27 cellular contexts compared by ENCODE assay signal in the genomic region with DNA sequence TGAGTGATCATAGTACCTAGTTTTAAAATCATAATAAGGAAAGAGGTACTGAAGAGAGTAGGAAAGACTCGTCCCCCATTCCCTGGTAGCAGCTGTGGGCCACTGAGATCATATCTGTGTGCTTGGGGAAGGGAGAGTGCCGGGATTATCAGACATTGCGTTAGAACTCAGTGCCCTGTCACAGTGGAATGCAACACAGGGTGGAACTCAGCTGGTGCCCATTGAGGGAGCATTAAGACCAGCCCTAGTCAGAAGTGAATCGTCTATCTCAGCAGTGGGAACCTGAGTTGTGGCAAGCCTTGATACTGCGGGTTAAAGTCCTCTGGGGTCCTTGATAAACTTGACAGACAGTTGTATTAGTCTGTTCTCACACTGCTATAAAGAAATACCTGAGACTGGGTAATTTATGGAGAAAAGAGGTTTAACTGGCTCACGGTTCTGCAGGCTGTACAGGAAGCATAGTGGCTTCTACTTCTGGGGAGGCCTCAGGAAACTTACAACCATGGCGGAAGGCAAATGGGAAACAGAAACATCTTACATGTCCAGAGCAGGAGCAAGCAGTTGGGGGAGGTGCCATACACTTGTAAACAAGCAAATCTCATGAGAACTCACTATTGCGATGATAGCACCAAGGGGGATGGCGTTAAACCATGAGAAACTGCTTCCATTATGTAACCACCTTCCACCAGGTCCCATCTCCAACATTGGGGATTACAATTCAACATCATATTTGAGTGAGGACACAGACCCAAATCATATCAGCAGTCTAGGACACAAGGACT.
"Had no signal": no experiment of that assay in that cellular context is flagged by ENCODE, and none has a peak within 500 bp of the region (broad histone marks: within the 10 kb centered on the region; RNA-seq: fewer than 3 reads in every experiment).

No MANE protein-coding gene starts in this region.

- H3K36me3 ChIP-seq: ascending aorta, esophagus muscularis mucosa, lower lobe of right lung, right lobe of liver, thyroid gland, upper lobe of right lung had no signal

- H3K27ac Mint-ChIP-seq: activated CD4-positive, alpha-beta memory T cell treated with anti-CD3 and anti-CD28 coated beads, Interleukin-2, amount 10 ng/mL, durations not matched to agents 7 days and 5 days; activated CD4-positive, alpha-beta T cell treated with anti-CD3 and anti-CD28 coated beads, Interleukin-2, amount 10 ng/mL, durations not matched to agents 7 days and 5 days; activated naive CD4-positive, alpha-beta T cell treated with anti-CD3 and anti-CD28 coated beads, Interleukin-2, amount 10 ng/mL, durations not matched to agents 7 days and 5 days; activated naive CD8-positive, alpha-beta T cell treated with anti-CD3 and anti-CD28 coated beads, Interleukin-2, amount 10 ng/mL, durations not matched to agents 7 days and 5 days; activated T-cell treated with anti-CD3 and anti-CD28 coated beads, Interleukin-2, amount 50 U/mL, for 24 hours; brain; natural killer cell; stimulated activated memory B cell treated with anti-CD40 and anti-IgM and Interleukin-4, amounts not matched to agents 10 μg/mL and 1 μg/mL and 100 μg/mL, for 72 hours; T-helper 1 cell treated with Interleukin-12 subunit alpha and Interleukin-12 subunit beta and Interleukin-4 antibody, amounts not matched to agents 30 μg/mL and 1 μg/mL, for 36 hours had no signal

- H3K27me3 Mint-ChIP-seq: activated CD4-positive, alpha-beta memory T cell treated with anti-CD3 and anti-CD28 coated beads, Interleukin-2, amount 10 ng/mL, durations not matched to agents 7 days and 5 days; activated CD4-positive, alpha-beta T cell treated with anti-CD3 and anti-CD28 coated beads, Interleukin-2, amount 10 ng/mL, durations not matched to agents 7 days and 5 days; activated naive CD4-positive, alpha-beta T cell treated with anti-CD3 and anti-CD28 coated beads, Interleukin-2, amount 10 ng/mL, durations not matched to agents 7 days and 5 days; activated naive CD8-positive, alpha-beta T cell treated with anti-CD3 and anti-CD28 coated beads, Interleukin-2, amount 10 ng/mL, durations not matched to agents 7 days and 5 days; activated T-cell treated with anti-CD3 and anti-CD28 coated beads, Interleukin-2, amount 50 U/mL, for 24 hours; brain; stimulated activated memory B cell treated with anti-CD40 and anti-IgM and Interleukin-4, amounts not matched to agents 10 μg/mL and 1 μg/mL and 100 μg/mL, for 72 hours; stimulated activated naive CD8-positive, alpha-beta T cell treated with anti-CD3 and anti-CD28 coated beads, Interleukin-15, amount 100 ng/mL, for 72 hours had no signal

- H3K4me3 ChIP-seq: ascending aorta, esophagus muscularis mucosa, lower lobe of right lung, right lobe of liver, skin epidermis, thyroid gland, upper lobe of right lung had no signal

- H3K27me3 ChIP-seq: ascending aorta, esophagus muscularis mucosa, right lobe of liver, thyroid gland, upper lobe of right lung had no signal

- DNase-seq: activated CD4-positive, alpha-beta memory T cell treated with anti-CD3 and anti-CD28 coated beads, Interleukin-2, amount 10 ng/mL, durations not matched to agents 7 days and 5 days; activated CD4-positive, alpha-beta T cell treated with anti-CD3 and anti-CD28 coated beads for 1 hour; activated CD4-positive, alpha-beta T cell treated with anti-CD3 and anti-CD28 coated beads, Interleukin-2, amount 10 ng/mL, durations not matched to agents 7 days and 5 days; activated CD8-positive, alpha-beta memory T cell treated with anti-CD3 and anti-CD28 coated beads, Interleukin-2, amount 50 U/mL, for 48 hours; activated gamma-delta T cell; activated naive CD4-positive, alpha-beta T cell treated with anti-CD3 and anti-CD28 coated beads, Interleukin-2, amount 10 ng/mL, durations not matched to agents 7 days and 5 days; activated naive CD8-positive, alpha-beta T cell treated with anti-CD3 and anti-CD28 coated beads, Interleukin-2, amount 10 ng/mL, durations not matched to agents 7 days and 5 days; activated T-cell treated with anti-CD3 and anti-CD28 coated beads, Interleukin-2, amount 50 U/mL, for 24 hours; caudate nucleus; cortex of kidney; lower lobe of right lung; mesenchymal stem cell; natural killer cell; right lobe of liver; stimulated activated CD4-positive, alpha-beta T cell treated with anti-CD3 and anti-CD28 coated beads, Interleukin-4, amount 100 ng/mL, for 24 hours; stimulated activated CD8-positive, alpha-beta memory T cell treated with anti-CD3 and anti-CD28 coated beads, Interleukin-4, amount 100 ng/mL, for 48 hours; stimulated activated naive CD8-positive, alpha-beta T cell treated with anti-CD3 and anti-CD28 coated beads, Interleukin-15, amount 100 ng/mL, for 72 hours; SW 1271; T-helper 9 cell; thyroid gland; upper lobe of right lung had no signal

- H3K36me3 Mint-ChIP-seq: activated naive CD4-positive, alpha-beta T cell treated with anti-CD3 and anti-CD28 coated beads, Interleukin-2, amount 10 ng/mL, durations not matched to agents 7 days and 5 days had no signal

- H3K4me1 ChIP-seq: ascending aorta, lower lobe of right lung, right lobe of liver, thyroid gland, upper lobe of right lung had no signal

- H3K9me3 ChIP-seq: ascending aorta, right lobe of liver, thyroid gland, upper lobe of right lung had no signal

- H3K4me1 Mint-ChIP-seq: activated CD4-positive, alpha-beta memory T cell treated with anti-CD3 and anti-CD28 coated beads, Interleukin-2, amount 10 ng/mL, durations not matched to agents 7 days and 5 days; activated CD4-positive, alpha-beta T cell treated with anti-CD3 and anti-CD28 coated beads, Interleukin-2, amount 10 ng/mL, durations not matched to agents 7 days and 5 days; activated naive CD4-positive, alpha-beta T cell treated with anti-CD3 and anti-CD28 coated beads, Interleukin-2, amount 10 ng/mL, durations not matched to agents 7 days and 5 days; activated naive CD8-positive, alpha-beta T cell treated with anti-CD3 and anti-CD28 coated beads, Interleukin-2, amount 10 ng/mL, durations not matched to agents 7 days and 5 days; brain; stimulated activated memory B cell treated with anti-CD40 and anti-IgM and Interleukin-4, amounts not matched to agents 10 μg/mL and 1 μg/mL and 100 μg/mL, for 72 hours; stimulated activated naive CD8-positive, alpha-beta T cell treated with anti-CD3 and anti-CD28 coated beads, Interleukin-15, amount 100 ng/mL, for 72 hours had no signal

- H3K4me3 Mint-ChIP-seq: activated CD4-positive, alpha-beta memory T cell treated with anti-CD3 and anti-CD28 coated beads, Interleukin-2, amount 10 ng/mL, durations not matched to agents 7 days and 5 days; activated CD4-positive, alpha-beta T cell treated with anti-CD3 and anti-CD28 coated beads, Interleukin-2, amount 10 ng/mL, durations not matched to agents 7 days and 5 days; activated naive CD4-positive, alpha-beta T cell treated with anti-CD3 and anti-CD28 coated beads, Interleukin-2, amount 10 ng/mL, durations not matched to agents 7 days and 5 days; activated naive CD8-positive, alpha-beta T cell treated with anti-CD3 and anti-CD28 coated beads, Interleukin-2, amount 10 ng/mL, durations not matched to agents 7 days and 5 days; activated T-cell treated with anti-CD3 and anti-CD28 coated beads, Interleukin-2, amount 50 U/mL, for 24 hours; brain; natural killer cell; stimulated activated memory B cell treated with anti-CD40 and anti-IgM and Interleukin-4, amounts not matched to agents 10 μg/mL and 1 μg/mL and 100 μg/mL, for 72 hours; stimulated activated naive CD8-positive, alpha-beta T cell treated with anti-CD3 and anti-CD28 coated beads, Interleukin-15, amount 100 ng/mL, for 72 hours; T-helper 1 cell treated with Interleukin-12 subunit alpha and Interleukin-12 subunit beta and Interleukin-4 antibody, amounts not matched to agents 30 μg/mL and 1 μg/mL, for 36 hours had no signal

- H3K27ac ChIP-seq: ascending aorta, esophagus muscularis mucosa, lower lobe of right lung, right lobe of liver, skin epidermis, thyroid gland, upper lobe of right lung had no signal
